13 cellular contexts compared by ENCODE assay signal in genomic region chr3:13623101-13623654, GRCh38.
DNase-seq lines count a peak whose midpoint lies in the region; ATAC-seq and TF ChIP-seq lines count a peak whose summit lies in the region.
"Had no signal": no experiment of that assay in that cellular context is flagged by ENCODE, and none has a peak within 500 bp of the region (broad histone marks: within the 10 kb centered on the region; RNA-seq: fewer than 3 reads in every experiment).

No MANE protein-coding gene starts in this region.

- ATAC-seq in naive thymus-derived CD8-positive, alpha-beta T cell, result no peak
- ATAC-seq in GM21360 (IDR thresholded peaks at IDR 0.05; ENCODE audit: unreplicated experiment), result no peak

- H3K36me3 ChIP-seq in endodermal cell (ENCODE audit: control insufficient read depth, insufficient read depth, low read length) (no peaks in the 10 kb centered on the region), smooth muscle cell (ENCODE audit: low read depth) (no peaks in the 10 kb centered on the region)

- peak; percentile 21 for DNase-seq in A172 (ENCODE audit: low spot score)
- peak; percentile 1 for DNase-seq in NCI-H1417 treated with DMSO at 0.1 percent for 48 hours (lab: John Stamatoyannopoulos, UW)
- DNase-seq in endodermal cell, result no peak
- DNase-seq in naive thymus-derived CD8-positive, alpha-beta T cell, result no peak
- no peak for DNase-seq in UCSD-AML1 (lab: John Stamatoyannopoulos, UW; ENCODE audit: unreplicated experiment)
- DNase-seq in RKO (ENCODE audit: low spot score), result no peak
- DNase-seq in smooth muscle cell (lab: John Stamatoyannopoulos, UW; ENCODE audit: unreplicated experiment), result no peak
- DNase-seq: activated CD8-positive, alpha-beta memory T cell treated with anti-CD3 and anti-CD28 coated beads for 24 hours; activated naive CD4-positive, alpha-beta T cell; midbrain; NCI-H524 treated with DMSO at 0.1 percent for 48 hours; SHP77 treated with DMSO at 0.1 percent for 48 hours had no signal

- H3K27me3 ChIP-seq in endodermal cell (ENCODE audit: control insufficient read depth, insufficient read depth, low read length, poor library complexity, severe bottlenecking), result no peaks in the 10 kb centered on the region
- H3K27me3 ChIP-seq in smooth muscle cell (ENCODE audit: low read depth), result no peaks in the 10 kb centered on the region

- H3K4me1 Mint-ChIP-seq in endodermal cell, result no peaks in the 10 kb centered on the region
- H3K4me1 Mint-ChIP-seq in naive thymus-derived CD8-positive, alpha-beta T cell, result peaks cover 7 to 14% (median 10%) of the 10 kb centered on the region in 4 donors

- H3K79me2 ChIP-seq in smooth muscle cell (ENCODE audit: low read depth), result no peaks in the 10 kb centered on the region

- H3K9ac ChIP-seq in endodermal cell (ENCODE audit: extremely low read depth, low read length, poor library complexity, severe bottlenecking), result no peak overlapping the region
- H3K9ac ChIP-seq in smooth muscle cell (ENCODE audit: low read depth), result no peak overlapping the region

- H3K4me2 ChIP-seq in smooth muscle cell, result no peak overlapping the region

- 82 to 92% methylated on average over 20 to 21 of the region's 21 CpGs for WGBS in endodermal cell (ENCODE audit: insufficient coverage in 1 of 2, insufficient read length in 1 of 2), 2 experiments
- WGBS in smooth muscle cell (ENCODE audit: low lambda C conversion rate), result 90% methylated on average over 21 of the region's 21 CpGs

- H3K27me3 Mint-ChIP-seq in endodermal cell (ENCODE audit: insufficient read depth), result no peaks in the 10 kb centered on the region
- H3K27me3 Mint-ChIP-seq in naive thymus-derived CD8-positive, alpha-beta T cell, result no peaks in the 10 kb centered on the region

- no peak overlapping the region for H3K4me3 Mint-ChIP-seq in endodermal cell
- H3K4me3 Mint-ChIP-seq in naive thymus-derived CD8-positive, alpha-beta T cell, result no peak overlapping the region

- no peaks in the 10 kb centered on the region for H3F3A ChIP-seq in smooth muscle cell (ENCODE audit: low read depth)

- H3K9me3 ChIP-seq in endodermal cell (ENCODE audit: control insufficient read depth, low read length) (no peaks in the 10 kb centered on the region), smooth muscle cell (replicated peaks; ENCODE audit: low read depth) (no peaks in the 10 kb centered on the region)

- H3K9me3 Mint-ChIP-seq in endodermal cell, result no peaks in the 10 kb centered on the region
- no peaks in the 10 kb centered on the region for H3K9me3 Mint-ChIP-seq in naive thymus-derived CD8-positive, alpha-beta T cell

- POLR2A ChIA-PET in naive thymus-derived CD8-positive, alpha-beta T cell (lab: Charles Lee), result no interaction called here

- H3K36me3 Mint-ChIP-seq in endodermal cell (ENCODE audit: low read depth), result peaks cover 20% of the 10 kb centered on the region
- peaks cover 0 to 12% (median 0%) of the 10 kb centered on the region in 3 donors for H3K36me3 Mint-ChIP-seq in naive thymus-derived CD8-positive, alpha-beta T cell

- H2AFZ ChIP-seq in smooth muscle cell (ENCODE audit: low read depth), result no peak overlapping the region

- H3K4me1 ChIP-seq in endodermal cell (ENCODE audit: control insufficient read depth, insufficient read depth, low read length), result no peaks in the 10 kb centered on the region
- H3K4me1 ChIP-seq in smooth muscle cell (ENCODE audit: low read depth), result no peaks in the 10 kb centered on the region

- H3K27ac ChIP-seq in endodermal cell (ENCODE audit: low read depth, low read length) (peak overlapping the region; percentile 78), smooth muscle cell (ENCODE audit: low read depth) (no peak overlapping the region)

- TF ChIP-seq CTCF in endodermal cell (conservative IDR thresholded peaks at IDR 0.05), result no peak
- TF ChIP-seq CTCF in smooth muscle cell (IDR thresholded peaks at IDR 0.05; ENCODE audit: borderline replicate concordance, insufficient read depth, poor library complexity, severe bottlenecking), result no peak

- no peak overlapping the region for H3K27ac Mint-ChIP-seq in endodermal cell
- H3K27ac Mint-ChIP-seq in naive thymus-derived CD8-positive, alpha-beta T cell, result peak overlapping the region in 7 of 10 donors; percentile 22 to 96 (median 83)

- no peak overlapping the region for H3K4me3 ChIP-seq in endodermal cell (ENCODE audit: low read length)
- no peak overlapping the region for H3K4me3 ChIP-seq in smooth muscle cell

- peaks cover 12% of the 10 kb centered on the region for H4K20me1 ChIP-seq in smooth muscle cell (ENCODE audit: low read depth)

Comparison
In these comparisons a context has a peak if more than half of its experiments do, and no peak if none do; other contexts are left out.
1. DNase-seq: peak in A172 (single experiment) and NCI-H1417 treated with DMSO at 0.1 percent for 48 hours (single experiment); none in endodermal cell (single experiment), naive thymus-derived CD8-positive, alpha-beta T cell (0 of 10), UCSD-AML1 (single experiment), RKO (single experiment) and smooth muscle cell (single experiment).